ENCODE assay signal across 16 cellular contexts in genomic region chr9:128565578-128565977, GRCh38. TPM values are rescaled to one million over a fixed set of nuclear protein-coding genes. Genes with fewer than 3 reads are reported as not detected.
A peak's percentile ranks its signal among the peaks of the same experiment; 100 is the strongest.
DNase-seq lines count a peak whose midpoint lies in the region; ATAC-seq, FAIRE-seq and TF ChIP-seq lines count a peak whose summit lies in the region.
"Had no signal": no experiment of that assay in that cellular context is flagged by ENCODE, and none has a peak within 500 bp of the region (broad histone marks: within the 10 kb centered on the region; RNA-seq: fewer than 3 reads in every experiment).

No MANE protein-coding gene starts in this region.

- peaks cover 64% of the 10 kb centered on the region for H3K79me2 ChIP-seq in endothelial cell of umbilical vein (ENCODE audit: control insufficient read depth, insufficient read depth, low read length)

- no peak for DNase-seq in stimulated activated naive CD8-positive, alpha-beta T cell treated with anti-CD3 and anti-CD28 coated beads, Interleukin-15, amount 100 ng/mL, for 72 hours
- no peak for DNase-seq in stimulated activated naive CD8-positive, alpha-beta T cell treated with anti-CD3 and anti-CD28 coated beads, Interleukin-15, Interleukin-2, amounts not matched to agents 100 U/mL and 50 U/mL, for 24 hours
- peak; percentile 83 for DNase-seq in endothelial cell of umbilical vein (ENCODE audit: low read depth, low spot score)
- DNase-seq in pulmonary artery endothelial cell (ENCODE audit: low read depth, low spot score), result peak; percentile 44
- DNase-seq in activated CD4-positive, alpha-beta memory T cell treated with anti-CD3 and anti-CD28 coated beads for 36 hours, result no peak
- no peak for DNase-seq in EL
- DNase-seq in NCI-H1694 treated with DMSO at 0.1 percent for 48 hours (lab: John Stamatoyannopoulos, UW), result no peak
- DNase-seq: activated CD4-positive, alpha-beta T cell treated with anti-CD3 and anti-CD28 coated beads, Interleukin-2, amount 50 U/mL, for 4 hours; DND-41; stimulated activated CD4-positive, alpha-beta T cell treated with anti-CD3 and anti-CD28 coated beads, Interleukin-2, amount 100 ng/mL, for 48 hours; T-helper 2 cell had no signal

- no TSS peak for BruUV-seq in endothelial cell of umbilical vein (replicated peaks; lab: Mats Ljungman, UMichigan)

- no peaks in the 10 kb centered on the region for H3K27me3 ChIP-seq in endothelial cell of umbilical vein (ENCODE audit: control insufficient read depth in 2 of 2, insufficient read depth in 2 of 2, low read length in 2 of 2)
- H3K27me3 ChIP-seq: cardiac muscle cell, SJSA1 had no signal

- H3K27ac ChIP-seq in endothelial cell of umbilical vein (ENCODE audit: insufficient read depth, low read depth, low read length), result peak overlapping the region; percentile 44
- H3K27ac ChIP-seq: cardiac muscle cell, SJSA1, VCaP had no signal

- TF ChIP-seq POLR2A in endothelial cell of umbilical vein (IDR thresholded peaks at IDR 0.05; ENCODE audit: low read depth, low read length), result peak; percentile 30

- H3K4me1 ChIP-seq in endothelial cell of umbilical vein (ENCODE audit: control insufficient read depth, extremely low read depth, insufficient read depth, low read length), result peaks cover 22% of the 10 kb centered on the region
- H3K4me1 ChIP-seq: SJSA1 had no signal

- peaks cover 2% of the 10 kb centered on the region for H4K20me1 ChIP-seq in endothelial cell of umbilical vein (replicated peaks; ENCODE audit: control insufficient read depth, extremely low read depth, insufficient read depth, low read length)

- peak overlapping the region; percentile 19 to 67 for H3K27ac Mint-ChIP-seq in stimulated activated naive CD8-positive, alpha-beta T cell treated with anti-CD3 and anti-CD28 coated beads, Interleukin-15, amount 100 ng/mL, for 72 hours
- H3K27ac Mint-ChIP-seq in activated CD4-positive, alpha-beta memory T cell treated with anti-CD3 and anti-CD28 coated beads for 36 hours, result no peak overlapping the region

- POLR2A ChIA-PET in endothelial cell of umbilical vein (lab: Charles Lee), result interaction anchor here (0.5 to 1.5 kb wide), 4 partner anchors 10 to 56 kb away, joined by 3 to 13 read pairs (median 6); partner anchors contain the start of gene SPTAN1
- POLR2A ChIA-PET in activated CD4-positive, alpha-beta memory T cell treated with anti-CD3 and anti-CD28 coated beads for 36 hours (lab: Charles Lee), result interaction anchor here (1.5 kb wide), 1 partner anchor 13 kb away, joined by 5 read pairs; the partner anchor contains the start of gene SPTAN1

- no peaks in the 10 kb centered on the region for H3K9me1 ChIP-seq in endothelial cell of umbilical vein (replicated peaks; ENCODE audit: control insufficient read depth, extremely low read depth, insufficient read depth, low read length)

- peak overlapping the region; percentile 14 for H3K9ac ChIP-seq in endothelial cell of umbilical vein (replicated peaks; ENCODE audit: extremely low read depth, insufficient read depth, low read length)

- H3K36me3 ChIP-seq in endothelial cell of umbilical vein (ENCODE audit: control insufficient read depth in 2 of 2, extremely low read depth in 1 of 2, insufficient read depth in 2 of 2, low read length in 2 of 2), result peaks cover 18 to 22% of the 10 kb centered on the region in 2 experiments

- no peak overlapping the region for H2AFZ ChIP-seq in endothelial cell of umbilical vein (ENCODE audit: low read depth, low read length)

- H3K4me3 ChIP-seq in endothelial cell of umbilical vein (replicated peaks in 1 of 3; ENCODE audit: insufficient read depth in 1 of 3, low read depth in 1 of 3, low read length in 3 of 3), result peak overlapping the region in 1 of 3 experiments; percentile 41
- H3K4me3 ChIP-seq: cardiac muscle cell, K562, SJSA1 had no signal

- no peak overlapping the region for H3K4me3 Mint-ChIP-seq in stimulated activated naive CD8-positive, alpha-beta T cell treated with anti-CD3 and anti-CD28 coated beads, Interleukin-15, amount 100 ng/mL, for 72 hours
- H3K4me3 Mint-ChIP-seq in activated CD4-positive, alpha-beta memory T cell treated with anti-CD3 and anti-CD28 coated beads for 36 hours, result no peak overlapping the region

- intact Hi-C loops in endothelial cell of umbilical vein (cut with micrococcal nuclease), result loop anchor here (2.0 kb wide), 2 partner anchors 15 to 127 kb away; no protein-coding TSS in a partner anchor
- intact Hi-C loops in activated CD4-positive, alpha-beta memory T cell treated with anti-CD3 and anti-CD28 coated beads for 36 hours (cut with micrococcal nuclease), result no loop called here

- CTCF ChIA-PET in endothelial cell of umbilical vein (lab: Charles Lee), result interaction anchor here (0.8 to 1.9 kb wide), 9 partner anchors 9 to 270 kb away, joined by 3 to 13 read pairs (median 4); no protein-coding TSS in a partner anchor
- CTCF ChIA-PET in activated CD4-positive, alpha-beta memory T cell treated with anti-CD3 and anti-CD28 coated beads for 36 hours (lab: Charles Lee), result interaction anchor here (1.2 kb wide), 1 partner anchor 23 kb away, joined by 5 read pairs; no protein-coding TSS in a partner anchor

- peaks cover 11% of the 10 kb centered on the region for H3K4me1 Mint-ChIP-seq in stimulated activated naive CD8-positive, alpha-beta T cell treated with anti-CD3 and anti-CD28 coated beads, Interleukin-15, amount 100 ng/mL, for 72 hours
- H3K4me1 Mint-ChIP-seq in activated CD4-positive, alpha-beta memory T cell treated with anti-CD3 and anti-CD28 coated beads for 36 hours (ENCODE audit: low read depth), result peaks cover 29% of the 10 kb centered on the region

- peaks cover 24% of the 10 kb centered on the region for H3K36me3 Mint-ChIP-seq in activated CD4-positive, alpha-beta memory T cell treated with anti-CD3 and anti-CD28 coated beads for 36 hours

- TF ChIP-seq CTCF in endothelial cell of umbilical vein (IDR thresholded peaks at IDR 0.05; ENCODE audit: extremely low read depth in 1 of 2, insufficient read depth in 1 of 2, low read depth in 1 of 2, low read length in 2 of 2), result no peak

- no peaks in the 10 kb centered on the region for H3K27me3 Mint-ChIP-seq in stimulated activated naive CD8-positive, alpha-beta T cell treated with anti-CD3 and anti-CD28 coated beads, Interleukin-15, amount 100 ng/mL, for 72 hours
- no peaks in the 10 kb centered on the region for H3K27me3 Mint-ChIP-seq in activated CD4-positive, alpha-beta memory T cell treated with anti-CD3 and anti-CD28 coated beads for 36 hours

- dilution Hi-C loops in endothelial cell of umbilical vein (cut with MboI; ENCODE audit: extremely low pct_ligation_motif_present, low sequenced_read_pairs), result no loop called here

- no peaks in the 10 kb centered on the region for H3K9me3 ChIP-seq in endothelial cell of umbilical vein (replicated peaks; ENCODE audit: control insufficient read depth, insufficient read depth, low read length)
- H3K9me3 ChIP-seq: SJSA1 had no signal

- no peaks in the 10 kb centered on the region for H3K9me3 Mint-ChIP-seq in stimulated activated naive CD8-positive, alpha-beta T cell treated with anti-CD3 and anti-CD28 coated beads, Interleukin-15, amount 100 ng/mL, for 72 hours
- no peaks in the 10 kb centered on the region for H3K9me3 Mint-ChIP-seq in activated CD4-positive, alpha-beta memory T cell treated with anti-CD3 and anti-CD28 coated beads for 36 hours

- peak; percentile 71 for FAIRE-seq in endothelial cell of umbilical vein (lab: Jason Lieb, UNC)
- FAIRE-seq: K562 had no signal

- peak overlapping the region; percentile 62 for H3K4me2 ChIP-seq in endothelial cell of umbilical vein (ENCODE audit: insufficient read depth, low read length)

- no peak for ATAC-seq in stimulated activated naive CD8-positive, alpha-beta T cell treated with anti-CD3 and anti-CD28 coated beads, Interleukin-15, amount 100 ng/mL, for 72 hours
- ATAC-seq in stimulated activated naive CD8-positive, alpha-beta T cell treated with anti-CD3 and anti-CD28 coated beads, Interleukin-15, Interleukin-2, amounts not matched to agents 100 U/mL and 50 U/mL, for 24 hours, result no peak
- ATAC-seq: esophagus mucosa, K562 had no signal

TF ChIP-seq in endothelial cell of umbilical vein, 7 proteins besides CTCF, POLR2A, EP300 and RAD21:
- no peak for TF ChIP-seq POLR2AphosphoS5 (IDR thresholded peaks at IDR 0.05; ENCODE audit: insufficient read depth, low read depth, low read length)
- no peak for TF ChIP-seq JUN (IDR thresholded peaks at IDR 0.05; ENCODE audit: borderline replicate concordance, insufficient read depth, insufficient read length, low read depth)
- peak; percentile 6 for TF ChIP-seq MAX (IDR thresholded peaks at IDR 0.05; ENCODE audit: insufficient read depth, insufficient read length)
- TF ChIP-seq EZH2 (IDR thresholded peaks at IDR 0.05; ENCODE audit: borderline replicate concordance, low read depth, low read length, severe bottlenecking), result no peak
- no peak for TF ChIP-seq MYC (IDR thresholded peaks at IDR 0.05; ENCODE audit: low read depth, low read length)
- no peak for TF ChIP-seq FOS (IDR thresholded peaks at IDR 0.05; ENCODE audit: borderline replicate concordance, insufficient read depth, low read length)
- peak; percentile 16 for TF ChIP-seq GATA2 (IDR thresholded peaks at IDR 0.05; ENCODE audit: insufficient read depth, insufficient read length, low read depth, low read length)

RNA-seq across cellular contexts. Expression of gene SPTAN1, which starts 13.2 kb away (rescaled TPM):
- total RNA-seq in endothelial cell of umbilical vein, result 478 and 502 TPM in 2 replicates
- polyA plus RNA-seq in endothelial cell of umbilical vein, result 408 and 487 TPM in 2 replicates
- polyA plus RNA-seq in endothelial cell of umbilical vein (2011; cell fraction: cytosol; rRNA removed), result 284 and 296 TPM in 2 replicates
- 1,491 and 2,052 TPM in 2 replicates for polyA plus RNA-seq in endothelial cell of umbilical vein (2011; cell fraction: nucleus; rRNA removed)
- 314 and 340 TPM in 2 replicates for polyA plus RNA-seq in endothelial cell of umbilical vein (2012)
- 1,082 and 1,224 TPM in 2 replicates for polyA minus RNA-seq in endothelial cell of umbilical vein
- 173 TPM for polyA minus RNA-seq in endothelial cell of umbilical vein (2011; cell fraction: cytosol; rRNA and poly(A)+ RNA removed)
- 1,144 and 1,213 TPM in 2 replicates for polyA minus RNA-seq in endothelial cell of umbilical vein (2011; cell fraction: nucleus; rRNA and poly(A)+ RNA removed)
- total RNA-seq in pulmonary artery endothelial cell, result 394 and 449 TPM in 2 replicates
- 100 to 1,000 TPM; 228 TPM for total RNA-seq in activated CD4-positive, alpha-beta memory T cell treated with anti-CD3 and anti-CD28 coated beads for 36 hours

Comparison
In these comparisons a context has a peak if more than half of its experiments do, and no peak if none do; other contexts are left out.
1. DNase-seq: peak in endothelial cell of umbilical vein (single experiment) and pulmonary artery endothelial cell (single experiment); none in stimulated activated naive CD8-positive, alpha-beta T cell treated with anti-CD3 and anti-CD28 coated beads, Interleukin-15, amount 100 ng/mL, for 72 hours (0 of 2), stimulated activated naive CD8-positive, alpha-beta T cell treated with anti-CD3 and anti-CD28 coated beads, Interleukin-15, Interleukin-2, amounts not matched to agents 100 U/mL and 50 U/mL, for 24 hours (single experiment), activated CD4-positive, alpha-beta memory T cell treated with anti-CD3 and anti-CD28 coated beads for 36 hours (single experiment), EL (single experiment) and NCI-H1694 treated with DMSO at 0.1 percent for 48 hours (single experiment).